27 cellular contexts compared by ENCODE assay signal in genomic region chr19:30807263-30807662, GRCh38.
"Had no signal": no experiment of that assay in that cellular context is flagged by ENCODE, and none has a peak within 500 bp of the region (broad histone marks: within the 10 kb centered on the region; RNA-seq: fewer than 3 reads in every experiment).

No MANE protein-coding gene starts in this region.

- H3K27me3 ChIP-seq: ascending aorta, breast epithelium, colonic mucosa, foreskin keratinocyte, gastrocnemius medialis had no signal

- H3K9me3 ChIP-seq: ascending aorta, colonic mucosa, gastrocnemius medialis had no signal

- H3K4me3 ChIP-seq: ascending aorta, breast epithelium, cardiac muscle cell, colonic mucosa, gastrocnemius medialis, heart left ventricle had no signal

- H3K4me1 ChIP-seq: ascending aorta, breast epithelium, colonic mucosa, foreskin keratinocyte, gastrocnemius medialis, heart left ventricle had no signal

- H3K27ac ChIP-seq: ascending aorta, breast epithelium, cardiac muscle cell, colonic mucosa, epithelial cell of prostate, foreskin keratinocyte, gastrocnemius medialis, heart left ventricle, WERI-Rb-1 had no signal

- DNase-seq: activated B cell treated with CpG ODN at 0.5 μM for 24 hours; activated CD4-positive, alpha-beta T cell treated with anti-CD3 and anti-CD28 coated beads for 48 hours; activated CD4-positive, alpha-beta T cell treated with anti-CD3 and anti-CD28 coated beads, Interleukin-2, amount 50 U/mL, for 1 hour; activated CD4-positive, alpha-beta T cell treated with anti-CD3 and anti-CD28 coated beads, Interleukin-2, amount 50 U/mL, for 48 hours; activated CD8-positive, alpha-beta memory T cell treated with anti-CD3 and anti-CD28 coated beads for 24 hours; activated CD8-positive, alpha-beta T cell treated with anti-CD3 and anti-CD28 coated beads for 36 hours; activated gamma-delta T cell; activated naive CD4-positive, alpha-beta T cell; activated naive CD4-positive, alpha-beta T cell treated with anti-CD3 and anti-CD28 coated beads, Interleukin-2, amount 10 ng/mL, durations not matched to agents 7 days and 5 days; activated naive CD8-positive, alpha-beta T cell treated with anti-CD3 and anti-CD28 coated beads, Interleukin-2, amount 10 ng/mL, durations not matched to agents 7 days and 5 days; activated T-cell treated with anti-CD3 and anti-CD28 coated beads, Interleukin-2, amount 50 U/mL, for 72 hours; central memory CD4-positive, alpha-beta T cell; cerebellar nuclear complex; colonic mucosa; effector CD8-positive, alpha-beta T cell; foreskin keratinocyte; gastrocnemius medialis; glutamatergic neuron; heart left ventricle; T-helper 1 cell; T-helper 17 cell; T1000; WERI-Rb-1 had no signal

- H3K36me3 ChIP-seq: ascending aorta, breast epithelium, cardiac muscle cell, colonic mucosa, gastrocnemius medialis, heart left ventricle, WERI-Rb-1 had no signal
